ENCODE assay signal across 8 cellular contexts in genomic region chr1:99808391-99809115, GRCh38. TPM values are rescaled to one million over a fixed set of nuclear protein-coding genes. Genes with fewer than 3 reads are reported as not detected.
DNase-seq lines count a peak whose midpoint lies in the region; ATAC-seq and TF ChIP-seq lines count a peak whose summit lies in the region.

No MANE protein-coding gene starts in this region.

- H3K9ac ChIP-seq in parathyroid adenoma: no peak overlapping the region

- no peak overlapping the region for H3K4me3 ChIP-seq in parathyroid adenoma (ENCODE audit: low read depth, low read length)

- H2AFZ ChIP-seq in parathyroid adenoma: peak overlapping the region; percentile 56

- no peaks in the 10 kb centered on the region for H3K36me3 ChIP-seq in parathyroid adenoma (ENCODE audit: control insufficient read depth, insufficient read depth, low read length)

- H3K4me1 ChIP-seq in parathyroid adenoma: no peaks in the 10 kb centered on the region

- no peaks in the 10 kb centered on the region for H3K36me3 Mint-ChIP-seq in activated T-helper 1 cell treated with anti-CD3 and anti-CD28 coated beads, Interleukin-12 subunit alpha, Interleukin-12 subunit beta, Interleukin-2, Interleukin-4 antibody, amounts not matched to agents 30 ng/mL and 10 ng/mL and 1 ng/mL, durations not matched to agents 14 hours and 24 hours and 36 hours (ENCODE audit: low read depth)

- peaks cover 17% of the 10 kb centered on the region for H3K4me1 Mint-ChIP-seq in activated T-helper 1 cell treated with anti-CD3 and anti-CD28 coated beads, Interleukin-12 subunit alpha, Interleukin-12 subunit beta, Interleukin-2, Interleukin-4 antibody, amounts not matched to agents 30 ng/mL and 10 ng/mL and 1 ng/mL, durations not matched to agents 14 hours and 24 hours and 36 hours (ENCODE audit: low read depth)

- peak; percentile 85 for ATAC-seq in GM21423 (IDR thresholded peaks at IDR 0.05; ENCODE audit: unreplicated experiment)

- TF ChIP-seq CTCF in parathyroid adenoma (IDR thresholded peaks at IDR 0.05): peak; percentile 48

- peaks cover 13% of the 10 kb centered on the region for H3K27me3 Mint-ChIP-seq in activated T-helper 1 cell treated with anti-CD3 and anti-CD28 coated beads, Interleukin-12 subunit alpha, Interleukin-12 subunit beta, Interleukin-2, Interleukin-4 antibody, amounts not matched to agents 30 ng/mL and 10 ng/mL and 1 ng/mL, durations not matched to agents 14 hours and 24 hours and 36 hours (ENCODE audit: insufficient read depth)

- no peaks in the 10 kb centered on the region for H3K9me3 ChIP-seq in parathyroid adenoma (ENCODE audit: control insufficient read depth, low read length)

- no peaks in the 10 kb centered on the region for H3K9me3 Mint-ChIP-seq in activated T-helper 1 cell treated with anti-CD3 and anti-CD28 coated beads, Interleukin-12 subunit alpha, Interleukin-12 subunit beta, Interleukin-2, Interleukin-4 antibody, amounts not matched to agents 30 ng/mL and 10 ng/mL and 1 ng/mL, durations not matched to agents 14 hours and 24 hours and 36 hours

- peak overlapping the region; percentile 15 for H3K27ac Mint-ChIP-seq in activated T-helper 1 cell treated with anti-CD3 and anti-CD28 coated beads, Interleukin-12 subunit alpha, Interleukin-12 subunit beta, Interleukin-2, Interleukin-4 antibody, amounts not matched to agents 30 ng/mL and 10 ng/mL and 1 ng/mL, durations not matched to agents 14 hours and 24 hours and 36 hours

- intact Hi-C loops in activated T-helper 1 cell treated with anti-CD3 and anti-CD28 coated beads, Interleukin-12 subunit alpha, Interleukin-12 subunit beta, Interleukin-2, Interleukin-4 antibody, amounts not matched to agents 30 ng/mL and 10 ng/mL and 1 ng/mL, durations not matched to agents 14 hours and 24 hours and 36 hours (cut with micrococcal nuclease): loop anchor here (1.0 to 10.0 kb wide), 11 partner anchors 42 to 1060 kb away; partner anchors contain the start of genes AGL, CDC14A, DBT and RTCA
- intact Hi-C loops in head of caudate nucleus (cut with DNase I): loop anchor here (5.0 to 10.0 kb wide), 2 partner anchors 326 to 649 kb away; partner anchors contain the start of genes SASS6 and TRMT13

- peak overlapping the region; percentile 69 for H3K4me2 ChIP-seq in parathyroid adenoma (ENCODE audit: low read length)

- no peak overlapping the region for H3K27ac ChIP-seq in parathyroid adenoma

- H3K79me2 ChIP-seq in parathyroid adenoma: no peaks in the 10 kb centered on the region

- no peaks in the 10 kb centered on the region for H3K27me3 ChIP-seq in parathyroid adenoma (ENCODE audit: control insufficient read depth, insufficient read depth, low read length)

- peak; percentile 79 for DNase-seq in SIG-M5 treated with dmso at 0.1 percent for 504 hours (lab: John Stamatoyannopoulos, UW; ENCODE audit: unreplicated experiment)
- no peak for DNase-seq in SIG-M5 (lab: John Stamatoyannopoulos, UW)
- peak; percentile 35 for DNase-seq in HK-2 (ENCODE audit: unreplicated experiment)
- DNase-seq in NCI-H524 treated with DMSO at 0.1 percent for 48 hours (lab: John Stamatoyannopoulos, UW): peak; percentile 64
- DNase-seq in activated T-helper 1 cell treated with anti-CD3 and anti-CD28 coated beads, Interleukin-12 subunit alpha, Interleukin-12 subunit beta, Interleukin-2, Interleukin-4 antibody, amounts not matched to agents 30 ng/mL and 10 ng/mL and 1 ng/mL, durations not matched to agents 14 hours and 24 hours and 36 hours (ENCODE audit: low spot score): peak; percentile 29
- peak in 22 of 42 donors; percentile 8 to 81 (median 34) for DNase-seq in head of caudate nucleus

- no peak overlapping the region for H3K4me3 Mint-ChIP-seq in activated T-helper 1 cell treated with anti-CD3 and anti-CD28 coated beads, Interleukin-12 subunit alpha, Interleukin-12 subunit beta, Interleukin-2, Interleukin-4 antibody, amounts not matched to agents 30 ng/mL and 10 ng/mL and 1 ng/mL, durations not matched to agents 14 hours and 24 hours and 36 hours

RNA-seq across cellular contexts. Expression of gene AGL, which starts 41.6 kb away (rescaled TPM):
- 10.7 and 10.8 TPM in 2 replicates for total RNA-seq in activated T-helper 1 cell treated with anti-CD3 and anti-CD28 coated beads, Interleukin-12 subunit alpha, Interleukin-12 subunit beta, Interleukin-2, Interleukin-4 antibody, amounts not matched to agents 30 ng/mL and 10 ng/mL and 1 ng/mL, durations not matched to agents 14 hours and 24 hours and 36 hours

RNA-seq across cellular contexts. Expression of gene FRRS1, which starts 42.1 kb away (rescaled TPM):
- total RNA-seq in activated T-helper 1 cell treated with anti-CD3 and anti-CD28 coated beads, Interleukin-12 subunit alpha, Interleukin-12 subunit beta, Interleukin-2, Interleukin-4 antibody, amounts not matched to agents 30 ng/mL and 10 ng/mL and 1 ng/mL, durations not matched to agents 14 hours and 24 hours and 36 hours: 0.07 and 0.62 TPM in 2 replicates
